Comparison of ENCODE assay signal across 8 cellular contexts in genomic region chr22:24525416-24526037, GRCh38. TPM values are rescaled to one million over a fixed set of nuclear protein-coding genes. Genes with fewer than 3 reads are reported as not detected.
DNase-seq lines count a peak whose midpoint lies in the region; TF ChIP-seq lines count a peak whose summit lies in the region.

No MANE protein-coding gene starts in this region.

- DNase-seq in EH (ENCODE audit: low read depth) (peak; percentile 76), HCEC 1CT (peak; percentile 68), NCI-H1105 (lab: John Stamatoyannopoulos, UW) (peak; percentile 25), T1000 (lab: John Stamatoyannopoulos, UW) (peak; percentile 44), astrocyte of the cerebellum (ENCODE audit: low read depth) (peak; percentile 16), hypothalamus (lab: John Stamatoyannopoulos, UW) (peak in 37 of 51 donors; percentile 9 to 73 (median 36)), occipital lobe (lab: John Stamatoyannopoulos, UW) (no peak)
- peak; percentile 69 to 87 (median 77) for DNase-seq in stimulated activated CD4-positive, alpha-beta T cell treated with anti-CD3 and anti-CD28 coated beads, Interleukin-12 subunit alpha, Interleukin-12 subunit beta, amount 100 ng/mL, for 48 hours (ENCODE audit: low read depth in 2 of 3, low spot score in 1 of 3)

- no peak overlapping the region for H3K4me3 ChIP-seq in astrocyte of the cerebellum (ENCODE audit: low read depth, low read length)

- in situ Hi-C loops in astrocyte of the cerebellum (cut with HindIII; ENCODE audit: low sequenced_read_pairs), result no loop called here

- peak; percentile 89 for TF ChIP-seq CTCF in astrocyte of the cerebellum (IDR thresholded peaks at IDR 0.05; ENCODE audit: low read depth, low read length, missing control alignments)

RNA-seq across cellular contexts. Expression of gene GUCD1, which starts 29.4 kb away (rescaled TPM):
- total RNA-seq in occipital lobe, result 48.7 TPM

RNA-seq across cellular contexts. Expression of gene SNRPD3, which starts 30.3 kb away (rescaled TPM):
- total RNA-seq in occipital lobe, result 124 TPM

RNA-seq across cellular contexts. Expression of gene UPB1, which starts 30.4 kb away (rescaled TPM):
- not detected for total RNA-seq in occipital lobe
